Comparison of ENCODE assay signal across 26 cellular contexts in the genomic region with DNA sequence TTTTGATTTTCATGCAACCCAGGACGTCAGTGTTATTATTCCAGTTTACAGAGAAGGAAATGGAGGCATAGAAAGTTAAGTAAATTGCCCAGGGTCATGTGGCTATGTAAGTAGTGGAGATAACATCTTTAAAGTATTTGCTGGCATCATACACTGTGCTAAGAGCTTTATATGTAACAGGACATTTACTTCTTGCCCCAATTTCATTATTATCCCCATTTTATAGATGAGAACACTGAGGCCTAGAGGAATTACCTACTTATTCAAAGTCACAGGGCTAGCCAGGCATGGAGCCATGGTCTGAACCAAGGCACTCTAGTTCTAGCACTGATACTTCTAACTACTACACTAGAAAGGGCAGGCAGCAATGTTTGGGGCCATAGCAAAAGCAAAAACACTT.
"Had no signal": no experiment of that assay in that cellular context is flagged by ENCODE, and none has a peak within 500 bp of the region (broad histone marks: within the 10 kb centered on the region; RNA-seq: fewer than 3 reads in every experiment).

No MANE protein-coding gene starts in this region.

- DNase-seq: dermis blood vessel endothelial cell; effector memory CD4-positive, alpha-beta T cell; esophagus squamous epithelium; foreskin melanocyte; hypothalamus; immature natural killer cell; islet precursor cell; kidney glomerular epithelial cell; left colon; left ventricle myocardium superior; lower lobe of right lung; naive B cell; pancreas; stimulated activated CD4-positive, alpha-beta T cell treated with anti-CD3 and anti-CD28 coated beads, Interleukin-12 subunit alpha, Interleukin-12 subunit beta, amount 100 ng/mL, for 4 hours; stimulated activated CD4-positive, alpha-beta T cell treated with anti-CD3 and anti-CD28 coated beads, Interleukin-1b, Interleukin-23, amount 100 ng/mL, for 48 hours; stimulated activated CD4-positive, alpha-beta T cell treated with anti-CD3 and anti-CD28 coated beads, Interleukin-4, amount 100 ng/mL, for 1 hour; stimulated activated CD8-positive, alpha-beta memory T cell treated with anti-CD3 and anti-CD28 coated beads, Interleukin-4, amount 100 ng/mL, for 48 hours; stimulated activated naive CD4-positive, alpha-beta T cell; stimulated activated naive CD8-positive, alpha-beta T cell treated with anti-CD3 and anti-CD28 coated beads, Interleukin-15, amount 100 ng/mL, for 72 hours had no signal

- H3K4me3 ChIP-seq: coronary artery, esophagus squamous epithelium, lower lobe of right lung, pancreas, smooth muscle cell, suprapubic skin, thyroid gland had no signal

- H3K36me3 ChIP-seq: esophagus squamous epithelium, lower lobe of right lung, neutrophil, pancreas, suprapubic skin, thyroid gland had no signal

- H3K27me3 ChIP-seq: esophagus squamous epithelium, neutrophil, pancreas, suprapubic skin, thyroid gland had no signal

- ATAC-seq: left colon; lower lobe of right lung; natural killer cell treated with Interleukin-12 subunit alpha and Interleukin-12 subunit beta and Interleukin-15 and Interleukin-18, amount 100 ng/mL, for 72 hours; sciatic nerve; stimulated activated naive CD8-positive, alpha-beta T cell treated with anti-CD3 and anti-CD28 coated beads, Interleukin-15, amount 100 ng/mL, for 72 hours had no signal

- H3K27ac ChIP-seq: esophagus squamous epithelium, lower lobe of right lung, neutrophil, suprapubic skin had no signal

- H3K4me1 ChIP-seq: lower lobe of right lung had no signal

- H3K9me3 ChIP-seq: lower lobe of right lung, neutrophil, pancreas, suprapubic skin, thyroid gland had no signal
